24 cellular contexts compared by ENCODE assay signal in genomic region chr9:27518809-27519208, GRCh38. TPM values are rescaled to one million over a fixed set of nuclear protein-coding genes. Genes with fewer than 3 reads are reported as not detected.
DNase-seq lines count a peak whose midpoint lies in the region; ATAC-seq, FAIRE-seq and TF ChIP-seq lines count a peak whose summit lies in the region.
"Had no signal": no experiment of that assay in that cellular context is flagged by ENCODE, and none has a peak within 500 bp of the region (broad histone marks: within the 10 kb centered on the region; RNA-seq: fewer than 3 reads in every experiment).

No MANE protein-coding gene starts in this region.

- H2AFZ ChIP-seq in smooth muscle cell (ENCODE audit: low read depth) (no peak overlapping the region), MM.1S (ENCODE audit: low read length) (no peak overlapping the region)
- H2AFZ ChIP-seq: GM23248 had no signal

- no peak for TF ChIP-seq CTCF in RWPE2 (IDR thresholded peaks at IDR 0.05; ENCODE audit: poor library complexity, severe bottlenecking)
- no peak for TF ChIP-seq CTCF in bronchial epithelial cell (IDR thresholded peaks at IDR 0.05; ENCODE audit: insufficient read depth, low read length, severe bottlenecking)
- no peak for TF ChIP-seq CTCF in smooth muscle cell (IDR thresholded peaks at IDR 0.05; ENCODE audit: borderline replicate concordance, insufficient read depth, poor library complexity, severe bottlenecking)
- TF ChIP-seq CTCF in MM.1S (IDR thresholded peaks at IDR 0.05; ENCODE audit: low read length) = no peak

- FAIRE-seq in bronchial epithelial cell (lab: Jason Lieb, UNC) (no peak), HTR-8/SVneo (lab: Jason Lieb, UNC) (no peak)
- FAIRE-seq: A204.1, D721Med, GM19239, HepG2 had no signal

- H3K27me3 ChIP-seq in RWPE2 (ENCODE audit: insufficient read depth, poor library complexity, severe bottlenecking) = no peaks in the 10 kb centered on the region
- H3K27me3 ChIP-seq in bronchial epithelial cell (ENCODE audit: control insufficient read depth, insufficient read depth, low read length) = no peaks in the 10 kb centered on the region
- H3K27me3 ChIP-seq in smooth muscle cell (ENCODE audit: low read depth) = no peaks in the 10 kb centered on the region
- no peaks in the 10 kb centered on the region for H3K27me3 ChIP-seq in MM.1S (replicated peaks; ENCODE audit: insufficient read depth, low read length)

- ATAC-seq in GM19463 (IDR thresholded peaks at IDR 0.05; ENCODE audit: unreplicated experiment) = peak; percentile 54
- ATAC-seq in RWPE2 (ENCODE audit: low read depth) = no peak
- ATAC-seq: HepG2 had no signal

- no peaks in the 10 kb centered on the region for H4K20me1 ChIP-seq in smooth muscle cell (ENCODE audit: low read depth)
- H4K20me1 ChIP-seq in MM.1S (ENCODE audit: insufficient read depth, low read length) = no peaks in the 10 kb centered on the region

- peak overlapping the region; percentile 85 for H3K9ac ChIP-seq in smooth muscle cell (ENCODE audit: low read depth)
- H3K9ac ChIP-seq in MM.1S (ENCODE audit: low read length) = no peak overlapping the region
- H3K9ac ChIP-seq: GM23248 had no signal

- H3K79me2 ChIP-seq in smooth muscle cell (ENCODE audit: low read depth) (peaks cover 6% of the 10 kb centered on the region), MM.1S (ENCODE audit: low read length) (no peaks in the 10 kb centered on the region)

- 89% methylated on average over 4 of the region's 4 CpGs for WGBS in smooth muscle cell (ENCODE audit: low lambda C conversion rate)

- H3K4me2 ChIP-seq in smooth muscle cell (no peak overlapping the region), MM.1S (ENCODE audit: low read depth, low read length) (no peak overlapping the region)

- H3K9me2 ChIP-seq in MM.1S (replicated peaks; ENCODE audit: insufficient read depth, low read length) = no peaks in the 10 kb centered on the region

- H3K27ac ChIP-seq in RWPE2 (ENCODE audit: poor library complexity, severe bottlenecking) = peak overlapping the region; percentile 99
- H3K27ac ChIP-seq in smooth muscle cell (ENCODE audit: low read depth) = peak overlapping the region; percentile 95
- H3K27ac ChIP-seq in MM.1S (ENCODE audit: low read length) = no peak overlapping the region
- H3K27ac ChIP-seq: C4-2B, GM23248 had no signal

- no peak for DNase-seq in RWPE2 (ENCODE audit: low spot score)
- DNase-seq in bronchial epithelial cell (ENCODE audit: low read depth) = peak; percentile 43
- DNase-seq in smooth muscle cell (lab: John Stamatoyannopoulos, UW; ENCODE audit: unreplicated experiment) = no peak
- no peak for DNase-seq in MM.1S
- no peak for DNase-seq in cerebellum (ENCODE audit: low spot score)
- DNase-seq in HTR-8/SVneo (ENCODE audit: insufficient read length, low spot score) = no peak
- DNase-seq: AML-193; Caco-2; CD4-positive, alpha-beta T cell; DMS79; GDM1; KBM-7 had no signal

- no peak overlapping the region for H3K4me3 ChIP-seq in RWPE2 (ENCODE audit: severe bottlenecking)
- no peak overlapping the region for H3K4me3 ChIP-seq in bronchial epithelial cell (ENCODE audit: low read depth, low read length)
- no peak overlapping the region for H3K4me3 ChIP-seq in smooth muscle cell
- no peak overlapping the region for H3K4me3 ChIP-seq in MM.1S (ENCODE audit: low read length)
- H3K4me3 ChIP-seq: GM23248, HAP-1 had no signal

- peaks cover 47% of the 10 kb centered on the region for H3K4me1 ChIP-seq in RWPE2 (ENCODE audit: insufficient read depth, poor library complexity, severe bottlenecking)
- H3K4me1 ChIP-seq in smooth muscle cell (ENCODE audit: low read depth) = peaks cover 6% of the 10 kb centered on the region
- no peaks in the 10 kb centered on the region for H3K4me1 ChIP-seq in MM.1S (ENCODE audit: low read length)
- H3K4me1 ChIP-seq: Caco-2, HAP-1 had no signal

- H3K36me3 ChIP-seq in RWPE2 (ENCODE audit: low read depth) (peaks cover 3% of the 10 kb centered on the region; the same call in 1 of the 2 replicates), bronchial epithelial cell (ENCODE audit: control insufficient read depth, insufficient read depth, low read length) (no peaks in the 10 kb centered on the region), smooth muscle cell (ENCODE audit: low read depth) (no peaks in the 10 kb centered on the region), MM.1S (replicated peaks; ENCODE audit: insufficient read depth, low read length) (no peaks in the 10 kb centered on the region)
- H3K36me3 ChIP-seq: HAP-1 had no signal

- H3F3A ChIP-seq in smooth muscle cell (ENCODE audit: low read depth) = peaks cover 6% of the 10 kb centered on the region
- no peaks in the 10 kb centered on the region for H3F3A ChIP-seq in MM.1S (ENCODE audit: insufficient read depth, low read length)

- H3K9me3 ChIP-seq in RWPE2 (ENCODE audit: severe bottlenecking) (no peaks in the 10 kb centered on the region), smooth muscle cell (replicated peaks; ENCODE audit: low read depth) (no peaks in the 10 kb centered on the region), MM.1S (replicated peaks; ENCODE audit: insufficient read depth, low read length) (no peaks in the 10 kb centered on the region)
- H3K9me3 ChIP-seq: Caco-2, HAP-1 had no signal

RNA-seq across cellular contexts. Expression of gene IFNK, which starts 5.3 kb away (rescaled TPM):
- total RNA-seq in bronchial epithelial cell = not detected in 2 replicates
- total RNA-seq in smooth muscle cell = not detected in 2 replicates
- not detected in 2 replicates for polyA plus RNA-seq in smooth muscle cell
- not detected for total RNA-seq in cerebellum
- total RNA-seq: Caco-2; CD4-positive, alpha-beta T cell; Daoy; GM23248; H4; HepG2 had no signal
- polyA plus RNA-seq: BJ, GM23248, HepG2, IgD-negative memory B cell had no signal

RNA-seq across cellular contexts. Expression of gene MOB3B, which starts 10.8 kb away (rescaled TPM):
- 0.38 and 1.1 TPM in 2 replicates for total RNA-seq in bronchial epithelial cell
- total RNA-seq in smooth muscle cell = 3.0 and 5.8 TPM in 2 replicates
- polyA plus RNA-seq in smooth muscle cell = 1.7 and 4.1 TPM in 2 replicates
- 5.6 TPM for total RNA-seq in cerebellum
- total RNA-seq: GM23248 had no signal

RNA-seq across cellular contexts. Expression of gene C9orf72, which starts 54.5 kb away (rescaled TPM):
- total RNA-seq in bronchial epithelial cell (20.2 and 20.3 TPM in 2 replicates), smooth muscle cell (12.5 and 23.8 TPM in 2 replicates), cerebellum (62.6 TPM)
- polyA plus RNA-seq in smooth muscle cell = 6.1 and 8.2 TPM in 2 replicates
